In genomic region chr21:32410916-32411315, GRCh38 we compare ENCODE assay signal across 7 cellular contexts. TPM values are rescaled to one million over a fixed set of nuclear protein-coding genes. Genes with fewer than 3 reads are reported as not detected.
DNase-seq lines count a peak whose midpoint lies in the region; ATAC-seq, FAIRE-seq and TF ChIP-seq lines count a peak whose summit lies in the region.

No MANE protein-coding gene starts in this region.

- no peaks in the 10 kb centered on the region for H3K36me3 ChIP-seq in keratinocyte (ENCODE audit: control insufficient read depth in 2 of 2, extremely low read depth in 1 of 2, insufficient read depth in 2 of 2, low read length in 2 of 2)
- H3K36me3 ChIP-seq in stomach = no peaks in the 10 kb centered on the region

- H3K9me3 ChIP-seq in keratinocyte (ENCODE audit: control insufficient read depth, low read depth, low read length) (no peaks in the 10 kb centered on the region), stomach (no peaks in the 10 kb centered on the region)

- peak; percentile 10 for TF ChIP-seq EP300 in stomach (IDR thresholded peaks at IDR 0.05)

- TF ChIP-seq CTCF in LNCaP clone FGC (IDR thresholded peaks at IDR 0.05; ENCODE audit: control insufficient read depth, extremely low read depth, insufficient read depth) (no peak), keratinocyte (optimal IDR thresholded peaks at IDR 0.05 in 1 of 3, IDR thresholded peaks at IDR 0.05 in 1 of 3, conservative IDR thresholded peaks at IDR 0.05 in 1 of 3; ENCODE audit: extremely low read depth in 1 of 3, insufficient read depth in 2 of 3, low read length in 3 of 3) (no peak), stomach (IDR thresholded peaks at IDR 0.05) (no peak), GM10248 (IDR thresholded peaks at IDR 0.05; ENCODE audit: control extremely low read depth, extremely low read depth, low read depth, missing control alignments) (no peak)

- H3K9me3 Mint-ChIP-seq in activated naive CD8-positive, alpha-beta T cell treated with anti-CD3 and anti-CD28 coated beads, Interleukin-2, amount 50 U/mL, for 24 hours = no peaks in the 10 kb centered on the region

- H3K27ac Mint-ChIP-seq in activated naive CD8-positive, alpha-beta T cell treated with anti-CD3 and anti-CD28 coated beads, Interleukin-2, amount 50 U/mL, for 24 hours = peak overlapping the region; percentile 95

- H3K4me2 ChIP-seq in keratinocyte (ENCODE audit: control insufficient read depth, extremely low read depth, insufficient read depth, low read depth, low read length) = peak overlapping the region; percentile 89

- no peak for TF ChIP-seq POLR2A in stomach (IDR thresholded peaks at IDR 0.05)

- H3K4me3 ChIP-seq in LNCaP clone FGC (ENCODE audit: low read depth, low read length) (peak overlapping the region; percentile 70), keratinocyte (ENCODE audit: control insufficient read depth in 2 of 3, extremely low read depth in 1 of 3, insufficient read depth in 2 of 3, low read depth in 1 of 3, low read length in 3 of 3) (peak overlapping the region in 1 of 3 experiments; percentile 83), stomach (peak overlapping the region; percentile 52 to 72 (median 72))

- H3K36me3 Mint-ChIP-seq in activated naive CD8-positive, alpha-beta T cell treated with anti-CD3 and anti-CD28 coated beads, Interleukin-2, amount 50 U/mL, for 24 hours (ENCODE audit: low read depth) = peaks cover 2% of the 10 kb centered on the region

- H3K27me3 ChIP-seq in keratinocyte (ENCODE audit: control insufficient read depth, extremely low read depth, insufficient read depth, low read length) = no peaks in the 10 kb centered on the region
- peaks cover 0 to 4% (median 0%) of the 10 kb centered on the region in 3 donors for H3K27me3 ChIP-seq in stomach

- H3K9ac ChIP-seq in keratinocyte (ENCODE audit: control insufficient read depth, extremely low read depth, insufficient read depth, low read length) = peak overlapping the region; percentile 89

- ATAC-seq in activated naive CD8-positive, alpha-beta T cell treated with anti-CD3 and anti-CD28 coated beads, Interleukin-2, amount 50 U/mL, for 24 hours = no peak
- ATAC-seq in GM21381 (IDR thresholded peaks at IDR 0.05; ENCODE audit: unreplicated experiment) = no peak

- 38 to 56% (median 41%) methylated on average over 3 to 5 of the region's 5 CpGs for WGBS in stomach, 5 donors

- H3K27ac ChIP-seq in keratinocyte (ENCODE audit: control insufficient read depth, insufficient read depth, low read length) = peak overlapping the region; percentile 88
- peak overlapping the region; percentile 96 to 100 (median 99) for H3K27ac ChIP-seq in stomach

- peaks cover 38% of the 10 kb centered on the region for H3K4me1 Mint-ChIP-seq in activated naive CD8-positive, alpha-beta T cell treated with anti-CD3 and anti-CD28 coated beads, Interleukin-2, amount 50 U/mL, for 24 hours

- H3K4me1 ChIP-seq in keratinocyte (ENCODE audit: control insufficient read depth, extremely low read depth, insufficient read depth, low read length) (peaks cover 25% of the 10 kb centered on the region), stomach (peaks cover 21 to 55% (median 46%) of the 10 kb centered on the region in 4 donors)

- POLR2A ChIA-PET in GM10248 (lab: Yijun Ruan, JAX) = no interaction called here

- intact Hi-C loops in stomach (cut with DNase I; ENCODE audit: low total_unique reads) = no loop called here

- dilution Hi-C loops in keratinocyte (cut with MboI; ENCODE audit: extremely low pct_ligation_motif_present, low sequenced_read_pairs) = no loop called here

- CTCF ChIA-PET in GM10248 (lab: Yijun Ruan, JAX) = interaction anchor here (2.3 kb wide), 1 partner anchor 190 kb away, joined by 7 read pairs; no protein-coding TSS in a partner anchor

- FAIRE-seq in keratinocyte (lab: Jason Lieb, UNC) = no peak

- peaks cover 13% of the 10 kb centered on the region for H3K79me2 ChIP-seq in keratinocyte (ENCODE audit: control insufficient read depth, insufficient read depth, low read length)

- H3K9me1 ChIP-seq in keratinocyte (ENCODE audit: control insufficient read depth, extremely low read depth, insufficient read depth, low read length) = no peaks in the 10 kb centered on the region

- no peak for DNase-seq in LNCaP clone FGC (ENCODE audit: low read depth)
- DNase-seq in activated naive CD8-positive, alpha-beta T cell treated with anti-CD3 and anti-CD28 coated beads, Interleukin-2, amount 50 U/mL, for 24 hours = no peak
- no peak for DNase-seq in keratinocyte (ENCODE audit: low read depth, low spot score)
- peak; percentile 42 for DNase-seq in stomach
- no peak for DNase-seq in cerebellum (ENCODE audit: low spot score)
- no peak for DNase-seq in GM10248 (ENCODE audit: extremely low spot score)

- peak overlapping the region; percentile 91 for H3K4me3 Mint-ChIP-seq in activated naive CD8-positive, alpha-beta T cell treated with anti-CD3 and anti-CD28 coated beads, Interleukin-2, amount 50 U/mL, for 24 hours

- no peaks in the 10 kb centered on the region for H4K20me1 ChIP-seq in keratinocyte (ENCODE audit: control insufficient read depth, extremely low read depth, insufficient read depth, low read length)

- H2AFZ ChIP-seq in keratinocyte (ENCODE audit: control insufficient read depth, low read length) = peak overlapping the region; percentile 26

- peaks cover 1% of the 10 kb centered on the region for H3K27me3 Mint-ChIP-seq in activated naive CD8-positive, alpha-beta T cell treated with anti-CD3 and anti-CD28 coated beads, Interleukin-2, amount 50 U/mL, for 24 hours

RNA-seq across cellular contexts. Expression of gene EVA1C, which starts 1.6 kb away (rescaled TPM):
- polyA plus RNA-seq in keratinocyte (6.1 to 15.3 TPM (median 10.8 TPM) in 3 replicates), stomach (10 to 100 TPM; 18.2 to 39.1 (median 33.6) TPM)
- 7.1 TPM for polyA plus RNA-seq in keratinocyte (2011; ENCODE audit: low read depth)
- polyA plus RNA-seq in keratinocyte (2011; cell fraction: cytosol; rRNA removed) = 7.3 and 14.3 TPM in 2 replicates
- polyA plus RNA-seq in keratinocyte (2011; cell fraction: nucleus; rRNA removed) = 6.8 TPM in 2 replicates
- polyA plus RNA-seq in keratinocyte (2012; ENCODE audit: low replicate concordance) = 12.5 and 13.1 TPM in 2 replicates
- 6.5 to 13.9 TPM (median 10.0 TPM) in 3 replicates for polyA minus RNA-seq in keratinocyte
- 8.1 TPM for polyA minus RNA-seq in keratinocyte (2011; cell fraction: cytosol; rRNA and poly(A)+ RNA removed)
- polyA minus RNA-seq in keratinocyte (2011; cell fraction: nucleus; rRNA and poly(A)+ RNA removed) = 4.5 and 5.2 TPM in 2 replicates
- total RNA-seq in stomach (100 to 1,000 TPM in 1 of 5 donors, 10 to 100 TPM in 4; 10.6 to 142 (median 48.7) TPM), cerebellum (7.6 TPM)

RNA-seq across cellular contexts. Expression of gene URB1, which starts 18.1 kb away (rescaled TPM):
- polyA plus RNA-seq in keratinocyte (7.3 to 11.3 TPM (median 9.0 TPM) in 3 replicates), stomach (1 to 10 TPM; 1.2 to 3.4 (median 1.9) TPM)
- polyA plus RNA-seq in keratinocyte (2011; ENCODE audit: low read depth) = 4.9 TPM
- 5.5 and 6.0 TPM in 2 replicates for polyA plus RNA-seq in keratinocyte (2011; cell fraction: cytosol; rRNA removed)
- polyA plus RNA-seq in keratinocyte (2011; cell fraction: nucleus; rRNA removed) = 26.3 and 27.4 TPM in 2 replicates
- polyA plus RNA-seq in keratinocyte (2012; ENCODE audit: low replicate concordance) = 7.1 and 15.0 TPM in 2 replicates
- 20.4 to 31.0 TPM (median 28.1 TPM) in 3 replicates for polyA minus RNA-seq in keratinocyte
- polyA minus RNA-seq in keratinocyte (2011; cell fraction: cytosol; rRNA and poly(A)+ RNA removed) = 15.7 TPM
- polyA minus RNA-seq in keratinocyte (2011; cell fraction: nucleus; rRNA and poly(A)+ RNA removed) = 53.4 and 72.7 TPM in 2 replicates
- total RNA-seq in stomach (10 to 100 TPM in 4 of 5 donors, 1 to 10 TPM in 1; 9.3 to 16.3 (median 15.4) TPM), cerebellum (20.6 TPM)
